Comparison of ENCODE assay signal across 12 cellular contexts in genomic region chr12:126518596-126519200, GRCh38.
"Had no signal": no experiment of that assay in that cellular context is flagged by ENCODE, and none has a peak within 500 bp of the region (broad histone marks: within the 10 kb centered on the region; RNA-seq: fewer than 3 reads in every experiment).

No MANE protein-coding gene starts in this region.

- H3K4me3 ChIP-seq: lower lobe of right lung, right atrium auricular region, skin epidermis, stomach, thoracic aorta had no signal

- DNase-seq: activated CD8-positive, alpha-beta memory T cell treated with anti-CD3 and anti-CD28 coated beads, Interleukin-2, amount 10 ng/mL, durations not matched to agents 7 days and 5 days; activated effector memory CD4-positive, alpha-beta T cell treated with Interleukin-2 at 50 U/mL for 16 hours; activated T-cell treated with anti-CD3 and anti-CD28 coated beads, Interleukin-2, amount 50 U/mL, for 24 hours; glutamatergic neuron; immature natural killer cell; left cardiac atrium; lower lobe of right lung; naive thymus-derived CD8-positive, alpha-beta T cell; stomach had no signal
